Comparison of ENCODE assay signal across 17 cellular contexts in the genomic region with DNA sequence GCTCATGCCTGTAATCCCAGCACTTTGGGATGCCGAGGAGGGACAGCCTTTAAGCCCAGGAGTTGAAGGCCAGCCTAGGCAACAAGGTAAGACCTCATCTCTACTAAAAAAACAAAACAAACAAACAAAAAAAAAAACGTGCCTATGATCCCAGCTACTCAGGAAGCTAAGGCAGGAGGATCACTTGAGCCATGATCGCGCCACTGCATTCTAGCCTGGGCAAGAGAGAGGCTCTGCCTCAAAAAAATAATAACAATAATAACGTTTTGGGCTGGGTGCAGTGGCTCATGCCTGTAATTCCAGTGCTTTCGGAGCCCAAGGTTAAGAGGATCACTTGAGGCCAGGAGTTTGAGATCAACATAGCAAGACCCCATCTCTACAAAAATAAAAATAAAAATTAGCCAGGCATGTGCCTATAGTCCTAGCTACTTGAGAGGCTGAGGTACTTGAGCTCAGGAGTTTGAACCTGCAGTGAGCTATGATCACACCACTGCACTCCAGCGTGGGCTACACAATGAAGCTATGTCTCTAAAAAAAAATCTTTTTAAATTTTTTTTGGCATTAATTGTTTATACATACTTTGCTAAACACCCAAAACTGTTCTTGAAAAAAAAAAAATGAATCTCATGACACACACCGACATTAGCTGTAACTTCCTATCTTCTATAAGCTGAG. TPM values are rescaled to one million over a fixed set of nuclear protein-coding genes. Genes with fewer than 3 reads are reported as not detected.
DNase-seq lines count a peak whose midpoint lies in the region; ATAC-seq and TF ChIP-seq lines count a peak whose summit lies in the region.
"Had no signal": no experiment of that assay in that cellular context is flagged by ENCODE, and none has a peak within 500 bp of the region (broad histone marks: within the 10 kb centered on the region; RNA-seq: fewer than 3 reads in every experiment).

No MANE protein-coding gene starts in this region.

- peaks cover 7% of the 10 kb centered on the region for H3F3A ChIP-seq in GM23338 (replicated peaks; ENCODE audit: low read depth)

- peaks cover 14% of the 10 kb centered on the region; the same call in 1 of the 2 replicates for H3K27me3 ChIP-seq in BLaER1
- peaks cover 15% of the 10 kb centered on the region for H3K27me3 ChIP-seq in GM23338 (ENCODE audit: insufficient read depth)

- no peaks in the 10 kb centered on the region for H3K9me2 ChIP-seq in GM23338 (ENCODE audit: insufficient read depth)

- H3K9me3 Mint-ChIP-seq in GM23338 (no peaks in the 10 kb centered on the region), nephron (no peaks in the 10 kb centered on the region)
- H3K9me3 Mint-ChIP-seq in activated T-helper 17 cell treated with anti-CD3 and anti-CD28 coated beads, Interleukin-2, amount 50 U/mL, for 72 hours, result no peaks in the 10 kb centered on the region

- peaks cover 18% of the 10 kb centered on the region for H3K4me1 Mint-ChIP-seq in GM23338
- peaks cover 11% of the 10 kb centered on the region for H3K4me1 Mint-ChIP-seq in activated T-helper 17 cell treated with anti-CD3 and anti-CD28 coated beads, Interleukin-2, amount 50 U/mL, for 72 hours
- peaks cover 23% of the 10 kb centered on the region for H3K4me1 Mint-ChIP-seq in nephron

- H3K27ac Mint-ChIP-seq in GM23338 (no peak overlapping the region), nephron (peak overlapping the region in 1 of 3 experiments; percentile 46)
- no peak overlapping the region for H3K27ac Mint-ChIP-seq in activated T-helper 17 cell treated with anti-CD3 and anti-CD28 coated beads, Interleukin-2, amount 50 U/mL, for 72 hours
- H3K27ac Mint-ChIP-seq: CD14-positive monocyte had no signal

- DNase-seq in GM23338 (ENCODE audit: low spot score) (no peak), caudate nucleus (lab: John Stamatoyannopoulos, UW) (no peak), NCI-H1048 (lab: John Stamatoyannopoulos, UW) (no peak), MV-4-11 (lab: John Stamatoyannopoulos, UW) (no peak)
- DNase-seq: ACHN, NCI-H1694 treated with DMSO at 0.1 percent for 48 hours, NCI-H2107, NCI-H226, NCI-H524 treated with DMSO at 0.1 percent for 48 hours, PC-9, SIG-M5 had no signal

- TF ChIP-seq CTCF in GM23338 (conservative IDR thresholded peaks at IDR 0.05; ENCODE audit: low read depth in 2 of 2) (no peak), nephron (IDR thresholded peaks at IDR 0.05; ENCODE audit: unreplicated experiment in 3 of 3) (no peak)

- H3K36me3 ChIP-seq in BLaER1, result 0 out of 2 replicates have a peak, but pooled peaks cover 6% of the 10 kb centered on the region
- H3K36me3 ChIP-seq in GM23338 (ENCODE audit: insufficient read depth), result no peaks in the 10 kb centered on the region

- no peak overlapping the region for H2AFZ ChIP-seq in GM23338
- H2AFZ ChIP-seq: PC-9 had no signal

- peaks cover 62% of the 10 kb centered on the region for H3K79me2 ChIP-seq in GM23338 (replicated peaks; ENCODE audit: insufficient read depth)

- no peak overlapping the region for H3K9ac ChIP-seq in BLaER1

- peaks cover 60% of the 10 kb centered on the region for H4K20me1 ChIP-seq in BLaER1
- H4K20me1 ChIP-seq in GM23338 (replicated peaks; ENCODE audit: insufficient read depth), result peaks cover 9% of the 10 kb centered on the region

- H3K4me2 ChIP-seq in BLaER1 (peak overlapping the region; percentile 97), GM23338 (peak overlapping the region; percentile 75)

- peaks cover 4% of the 10 kb centered on the region; the same call in 2 of the 3 replicates for H3K36me3 Mint-ChIP-seq in GM23338 (ENCODE audit: low read depth)
- H3K36me3 Mint-ChIP-seq in activated T-helper 17 cell treated with anti-CD3 and anti-CD28 coated beads, Interleukin-2, amount 50 U/mL, for 72 hours (ENCODE audit: low read depth), result peaks cover 14% of the 10 kb centered on the region
- no peaks in the 10 kb centered on the region for H3K36me3 Mint-ChIP-seq in nephron (ENCODE audit: low read depth)

- H3K4me1 ChIP-seq in BLaER1, result peaks cover 25% of the 10 kb centered on the region
- peaks cover 27% of the 10 kb centered on the region for H3K4me1 ChIP-seq in GM23338 (ENCODE audit: insufficient read depth)

- peaks cover 6% of the 10 kb centered on the region for H3K27me3 Mint-ChIP-seq in GM23338 (ENCODE audit: insufficient read depth, low read depth, poor library complexity)
- H3K27me3 Mint-ChIP-seq in activated T-helper 17 cell treated with anti-CD3 and anti-CD28 coated beads, Interleukin-2, amount 50 U/mL, for 72 hours, result no peaks in the 10 kb centered on the region
- peaks cover 10% of the 10 kb centered on the region for H3K27me3 Mint-ChIP-seq in nephron (ENCODE audit: low read depth)

- H3K4me3 Mint-ChIP-seq in GM23338 (peak overlapping the region; percentile 94; the same call in 2 of the 3 replicates), nephron (peak overlapping the region; percentile 84 to 94 (median 92))
- H3K4me3 Mint-ChIP-seq in activated T-helper 17 cell treated with anti-CD3 and anti-CD28 coated beads, Interleukin-2, amount 50 U/mL, for 72 hours, result peak overlapping the region; percentile 93

- no peaks in the 10 kb centered on the region for H3K9me3 ChIP-seq in BLaER1

- no peak overlapping the region for H3K27ac ChIP-seq in BLaER1
- H3K27ac ChIP-seq in GM23338 (ENCODE audit: low read depth), result no peak overlapping the region
- no peak overlapping the region for H3K27ac ChIP-seq in caudate nucleus (ENCODE audit: low read depth, low read length)
- H3K27ac ChIP-seq: PC-9 had no signal

- ATAC-seq in GM23338 (no peak), GM18870 (IDR thresholded peaks at IDR 0.05; ENCODE audit: unreplicated experiment) (no peak)
- ATAC-seq in activated T-helper 17 cell treated with anti-CD3 and anti-CD28 coated beads, Interleukin-2, amount 50 U/mL, for 72 hours (replicated peaks), result no peak
- ATAC-seq: SK-N-SH treated with all-trans-retinoic acid at 6 μM for 48 hours had no signal

- H3K4me3 ChIP-seq in BLaER1, result no peak overlapping the region
- no peak overlapping the region for H3K4me3 ChIP-seq in GM23338

TF ChIP-seq in GM23338, 12 proteins besides CTCF, POLR2A, EP300 and RAD21 (continues in another document):
- TF ChIP-seq EZH2 (IDR thresholded peaks at IDR 0.05; ENCODE audit: low read depth, unreplicated experiment) (no peak), ZNF331 (CRISPR knock-in tag; IDR thresholded peaks at IDR 0.05; ENCODE audit: low read depth) (no peak), CREB1 (CRISPR knock-in tag; IDR thresholded peaks at IDR 0.05; ENCODE audit: low read depth) (no peak), EZH2phosphoT487 (IDR thresholded peaks at IDR 0.05; ENCODE audit: unreplicated experiment) (no peak), STAT1 (IDR thresholded peaks at IDR 0.05; ENCODE audit: unreplicated experiment) (no peak), ZNF114 (CRISPR knock-in tag; IDR thresholded peaks at IDR 0.05) (no peak), POLR2AphosphoS5 (IDR thresholded peaks at IDR 0.05; ENCODE audit: low read depth) (no peak), JUNB (IDR thresholded peaks at IDR 0.05; ENCODE audit: unreplicated experiment) (no peak), NANOG (IDR thresholded peaks at IDR 0.05; ENCODE audit: borderline replicate concordance) (no peak)
- TF ChIP-seq, protein P1, sequence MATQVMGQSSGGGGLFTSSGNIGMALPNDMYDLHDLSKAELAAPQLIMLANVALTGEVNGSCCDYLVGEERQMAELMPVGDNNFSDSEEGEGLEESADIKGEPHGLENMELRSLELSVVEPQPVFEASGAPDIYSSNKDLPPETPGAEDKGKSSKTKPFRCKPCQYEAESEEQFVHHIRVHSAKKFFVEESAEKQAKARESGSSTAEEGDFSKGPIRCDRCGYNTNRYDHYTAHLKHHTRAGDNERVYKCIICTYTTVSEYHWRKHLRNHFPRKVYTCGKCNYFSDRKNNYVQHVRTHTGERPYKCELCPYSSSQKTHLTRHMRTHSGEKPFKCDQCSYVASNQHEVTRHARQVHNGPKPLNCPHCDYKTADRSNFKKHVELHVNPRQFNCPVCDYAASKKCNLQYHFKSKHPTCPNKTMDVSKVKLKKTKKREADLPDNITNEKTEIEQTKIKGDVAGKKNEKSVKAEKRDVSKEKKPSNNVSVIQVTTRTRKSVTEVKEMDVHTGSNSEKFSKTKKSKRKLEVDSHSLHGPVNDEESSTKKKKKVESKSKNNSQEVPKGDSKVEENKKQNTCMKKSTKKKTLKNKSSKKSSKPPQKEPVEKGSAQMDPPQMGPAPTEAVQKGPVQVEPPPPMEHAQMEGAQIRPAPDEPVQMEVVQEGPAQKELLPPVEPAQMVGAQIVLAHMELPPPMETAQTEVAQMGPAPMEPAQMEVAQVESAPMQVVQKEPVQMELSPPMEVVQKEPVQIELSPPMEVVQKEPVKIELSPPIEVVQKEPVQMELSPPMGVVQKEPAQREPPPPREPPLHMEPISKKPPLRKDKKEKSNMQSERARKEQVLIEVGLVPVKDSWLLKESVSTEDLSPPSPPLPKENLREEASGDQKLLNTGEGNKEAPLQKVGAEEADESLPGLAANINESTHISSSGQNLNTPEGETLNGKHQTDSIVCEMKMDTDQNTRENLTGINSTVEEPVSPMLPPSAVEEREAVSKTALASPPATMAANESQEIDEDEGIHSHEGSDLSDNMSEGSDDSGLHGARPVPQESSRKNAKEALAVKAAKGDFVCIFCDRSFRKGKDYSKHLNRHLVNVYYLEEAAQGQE (IDR thresholded peaks at IDR 0.05; ENCODE audit: unreplicated experiment), result no peak
- TF ChIP-seq, protein P2, sequence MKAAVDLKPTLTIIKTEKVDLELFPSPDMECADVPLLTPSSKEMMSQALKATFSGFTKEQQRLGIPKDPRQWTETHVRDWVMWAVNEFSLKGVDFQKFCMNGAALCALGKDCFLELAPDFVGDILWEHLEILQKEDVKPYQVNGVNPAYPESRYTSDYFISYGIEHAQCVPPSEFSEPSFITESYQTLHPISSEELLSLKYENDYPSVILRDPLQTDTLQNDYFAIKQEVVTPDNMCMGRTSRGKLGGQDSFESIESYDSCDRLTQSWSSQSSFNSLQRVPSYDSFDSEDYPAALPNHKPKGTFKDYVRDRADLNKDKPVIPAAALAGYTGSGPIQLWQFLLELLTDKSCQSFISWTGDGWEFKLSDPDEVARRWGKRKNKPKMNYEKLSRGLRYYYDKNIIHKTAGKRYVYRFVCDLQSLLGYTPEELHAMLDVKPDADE (IDR thresholded peaks at IDR 0.05), result no peak

RNA-seq across cellular contexts. Expression of a gene that starts 3.3 kb away (rescaled TPM):
- total RNA-seq in GM23338 (2014; rRNA removed; shearing (Covaris generic)), result 14.1 and 20.5 TPM in 2 replicates
- polyA plus RNA-seq in GM23338 (2016; fragmentation: Nextera tagmentation; extraction: Ambion mirVana), result 3.8 and 4.2 TPM in 2 replicates
- 1 to 10 TPM; 8.7 to 9.4 TPM for total RNA-seq in activated T-helper 17 cell treated with anti-CD3 and anti-CD28 coated beads, Interleukin-2, amount 50 U/mL, for 72 hours
